Comparison of ENCODE assay signal across 9 cellular contexts in the genomic region with DNA sequence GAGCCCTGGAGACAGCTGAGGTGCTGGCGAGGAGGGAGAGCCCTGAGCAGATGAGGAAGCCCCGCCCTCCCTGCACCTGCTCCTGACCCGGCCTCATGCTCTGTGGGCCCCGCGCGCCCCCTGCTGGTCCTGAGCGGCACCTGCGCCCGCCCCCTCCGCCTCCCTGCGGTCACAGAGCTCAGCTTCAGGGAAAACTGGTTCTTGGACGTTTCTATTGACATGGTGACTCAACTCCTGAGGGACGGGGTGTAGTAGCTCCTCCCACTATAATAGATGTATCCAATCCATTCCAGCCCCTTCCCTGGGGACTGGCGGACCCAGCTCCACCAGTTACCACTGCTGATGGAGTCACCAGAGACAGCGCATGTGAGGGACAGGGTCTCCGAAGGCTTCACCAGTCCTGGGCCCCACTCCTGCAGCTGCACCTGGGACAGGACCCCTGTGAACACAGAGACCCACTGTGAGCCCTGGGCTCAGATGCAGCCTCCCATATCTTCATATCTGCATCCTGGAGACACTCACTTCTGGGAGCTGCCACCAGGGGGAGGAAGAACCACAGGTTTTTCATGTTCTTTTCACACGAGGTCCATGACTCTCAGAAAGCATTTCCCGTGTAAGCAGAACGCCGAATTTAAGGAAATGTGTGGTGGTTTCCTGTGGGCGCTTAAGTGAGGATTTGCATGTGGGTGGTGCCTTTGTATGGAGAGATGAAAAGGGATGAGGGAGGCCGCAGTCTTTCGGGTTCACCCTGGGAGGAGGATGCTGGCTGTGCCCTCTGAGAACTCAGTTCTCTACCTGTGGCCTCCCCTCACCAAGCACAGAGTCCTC.
DNase-seq lines count a peak whose midpoint lies in the region; ATAC-seq, FAIRE-seq and TF ChIP-seq lines count a peak whose summit lies in the region.
"Had no signal": no experiment of that assay in that cellular context is flagged by ENCODE, and none has a peak within 500 bp of the region (broad histone marks: within the 10 kb centered on the region; RNA-seq: fewer than 3 reads in every experiment).

No MANE protein-coding gene starts in this region.

- ATAC-seq in HG02885 (IDR thresholded peaks at IDR 0.05; ENCODE audit: poor library complexity, unreplicated experiment): peak; percentile 58
- ATAC-seq in GM21737 (IDR thresholded peaks at IDR 0.05; ENCODE audit: unreplicated experiment): no peak
- no peak for ATAC-seq in GM18520 (IDR thresholded peaks at IDR 0.05; ENCODE audit: unreplicated experiment)

- H3K4me3 ChIP-seq in fibroblast of pulmonary artery (replicated peaks; ENCODE audit: low read depth, low read length): no peak overlapping the region

- DNase-seq in GM12891 (ENCODE audit: insufficient read length, low spot score) (no peak), NCI-H774 (lab: John Stamatoyannopoulos, UW) (peak; percentile 94), fibroblast of pulmonary artery (ENCODE audit: low read depth) (no peak)
- peak; percentile 82 for DNase-seq in activated CD4-positive, alpha-beta memory T cell treated with anti-CD3 and anti-CD28 coated beads, Interleukin-2, amount 10 ng/mL, durations not matched to agents 7 days and 5 days
- peak; percentile 89 to 92 for DNase-seq in stimulated activated CD4-positive, alpha-beta T cell treated with anti-CD3 and anti-CD28 coated beads, Interleukin-2, amount 100 ng/mL, for 48 hours

- H3K36me3 Mint-ChIP-seq in activated CD4-positive, alpha-beta memory T cell treated with anti-CD3 and anti-CD28 coated beads, Interleukin-2, amount 10 ng/mL, durations not matched to agents 7 days and 5 days (ENCODE audit: low read depth): no peaks in the 10 kb centered on the region

- H3K27me3 Mint-ChIP-seq in activated CD4-positive, alpha-beta memory T cell treated with anti-CD3 and anti-CD28 coated beads, Interleukin-2, amount 10 ng/mL, durations not matched to agents 7 days and 5 days: peaks cover 40% of the 10 kb centered on the region

- FAIRE-seq in GM12891 (lab: Jason Lieb, UNC): peak; percentile 89
- FAIRE-seq: colon had no signal

- H3K27ac Mint-ChIP-seq in activated CD4-positive, alpha-beta memory T cell treated with anti-CD3 and anti-CD28 coated beads, Interleukin-2, amount 10 ng/mL, durations not matched to agents 7 days and 5 days: no peak overlapping the region

- H3K4me1 Mint-ChIP-seq in activated CD4-positive, alpha-beta memory T cell treated with anti-CD3 and anti-CD28 coated beads, Interleukin-2, amount 10 ng/mL, durations not matched to agents 7 days and 5 days: peaks cover 16% of the 10 kb centered on the region

- CTCF ChIA-PET in activated CD4-positive, alpha-beta memory T cell treated with anti-CD3 and anti-CD28 coated beads, Interleukin-2, amount 10 ng/mL, durations not matched to agents 7 days and 5 days (lab: Charles Lee): interaction anchor here (0.7 to 4.0 kb wide), 25 partner anchors 8 to 365 kb away, joined by 3 to 35 read pairs (median 5); no protein-coding TSS in a partner anchor

- H3K9me3 Mint-ChIP-seq in activated CD4-positive, alpha-beta memory T cell treated with anti-CD3 and anti-CD28 coated beads, Interleukin-2, amount 10 ng/mL, durations not matched to agents 7 days and 5 days: no peaks in the 10 kb centered on the region

- TF ChIP-seq CTCF in fibroblast of pulmonary artery (IDR thresholded peaks at IDR 0.05; ENCODE audit: low read length, missing control alignments): peak; percentile 7

- no peak for TF ChIP-seq POLR2A in GM12891 (IDR thresholded peaks at IDR 0.05; ENCODE audit: low read depth, low read length)

- POLR2A ChIA-PET in activated CD4-positive, alpha-beta memory T cell treated with anti-CD3 and anti-CD28 coated beads, Interleukin-2, amount 10 ng/mL, durations not matched to agents 7 days and 5 days (lab: Charles Lee): interaction anchor here (0.6 to 1.2 kb wide), 2 partner anchors 24 to 27 kb away, joined by 3 to 4 read pairs; no protein-coding TSS in a partner anchor

- H3K4me3 Mint-ChIP-seq in activated CD4-positive, alpha-beta memory T cell treated with anti-CD3 and anti-CD28 coated beads, Interleukin-2, amount 10 ng/mL, durations not matched to agents 7 days and 5 days: no peak overlapping the region

TF ChIP-seq in GM12891, 5 proteins besides CTCF, POLR2A, EP300 and RAD21:
- TF ChIP-seq SPI1 (IDR thresholded peaks at IDR 0.05; ENCODE audit: low read depth, low read length) (peak; percentile 33), POLR2AphosphoS5 (IDR thresholded peaks at IDR 0.05; ENCODE audit: low read depth, low read length) (no peak), TAF1 (IDR thresholded peaks at IDR 0.05; ENCODE audit: low read depth, low read length) (no peak), PAX5 (IDR thresholded peaks at IDR 0.05; ENCODE audit: insufficient read depth, low read length, severe bottlenecking) (no peak), POU2F2 (IDR thresholded peaks at IDR 0.05; ENCODE audit: low read depth, low read length) (no peak)

Comparison
In these comparisons a context has a peak if more than half of its experiments do, and no peak if none do; other contexts are left out.
1. DNase-seq: peak in NCI-H774 (single experiment), activated CD4-positive, alpha-beta memory T cell treated with anti-CD3 and anti-CD28 coated beads, Interleukin-2, amount 10 ng/mL, durations not matched to agents 7 days and 5 days (single experiment) and stimulated activated CD4-positive, alpha-beta T cell treated with anti-CD3 and anti-CD28 coated beads, Interleukin-2, amount 100 ng/mL, for 48 hours (2 of 2); none in GM12891 (single experiment) and fibroblast of pulmonary artery (single experiment).